ENCODE assay signal across 1 cellular context in the genomic region with DNA sequence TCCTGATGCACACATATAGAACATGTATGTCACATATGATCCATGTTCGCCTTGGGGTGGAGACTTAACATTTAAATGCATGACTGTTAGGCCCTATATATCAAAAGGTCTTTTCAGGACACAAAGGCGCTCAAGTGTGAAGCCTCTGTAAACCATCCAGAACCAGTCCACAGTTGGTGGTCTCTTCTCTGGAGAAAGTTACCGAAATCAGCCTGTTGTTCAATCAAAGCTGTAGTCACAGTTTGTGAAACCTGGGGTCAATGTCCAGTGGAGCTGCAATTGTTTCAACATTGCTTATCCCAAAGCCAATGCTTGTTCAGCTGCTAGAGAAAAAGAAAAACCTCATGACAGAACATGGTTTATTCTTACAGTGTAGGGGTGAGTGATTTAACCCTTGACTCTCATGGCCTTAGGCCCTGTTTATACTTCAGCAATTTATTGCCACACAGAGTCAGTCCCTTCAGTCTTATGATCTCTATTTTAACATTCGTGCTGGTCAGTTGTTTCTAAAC.
TF ChIP-seq lines count a peak whose summit lies in the region.

No MANE protein-coding gene starts in this region.

TF ChIP-seq in HepG2, 621 proteins besides CTCF, POLR2A, EP300 and RAD21 (continued from another document and continues in another):
- TF ChIP-seq FOXA1 (IDR thresholded peaks at IDR 0.05) (no peak), FOXA1 (CRISPR knock-in tag; IDR thresholded peaks at IDR 0.05) (peak; percentile 82), POLR2AphosphoS2 (IDR thresholded peaks at IDR 0.05; ENCODE audit: low read depth, low read length) (no peak), ZNF296 (CRISPR knock-in tag; conservative IDR thresholded peaks at IDR 0.05) (no peak), NFIB (CRISPR knock-in tag; IDR thresholded peaks at IDR 0.05; ENCODE audit: borderline replicate concordance) (no peak), XRCC5 (optimal IDR thresholded peaks at IDR 0.05; ENCODE audit: low read length) (peak; percentile 46), ZNF597 (CRISPR knock-in tag; IDR thresholded peaks at IDR 0.05) (no peak), PHF5A (CRISPR knock-in tag; IDR thresholded peaks at IDR 0.05; ENCODE audit: low read depth, unreplicated experiment) (peak; percentile 50), RFX3 (CRISPR knock-in tag; IDR thresholded peaks at IDR 0.05) (no peak), ZNF460 (CRISPR knock-in tag; IDR thresholded peaks at IDR 0.05; ENCODE audit: borderline replicate concordance) (no peak), RARG (CRISPR knock-in tag; IDR thresholded peaks at IDR 0.05; ENCODE audit: low read depth) (no peak), CBX2 (IDR thresholded peaks at IDR 0.05; ENCODE audit: low read depth, low read length) (no peak), CBX2 (CRISPR knock-in tag; IDR thresholded peaks at IDR 0.05; ENCODE audit: low read depth) (0 out of 2 replicates have a peak, but pooled peaks have one; percentile 45), GFI1 (CRISPR knock-in tag; IDR thresholded peaks at IDR 0.05; ENCODE audit: borderline replicate concordance) (peak; percentile 95), ZNF333 (CRISPR knock-in tag; IDR thresholded peaks at IDR 0.05; ENCODE audit: borderline replicate concordance) (no peak), ZNF224 (CRISPR knock-in tag; IDR thresholded peaks at IDR 0.05) (no peak), FIP1L1 (IDR thresholded peaks at IDR 0.05; ENCODE audit: borderline replicate concordance, insufficient read depth, low read depth, low read length) (no peak), ZNF292 (CRISPR knock-in tag; IDR thresholded peaks at IDR 0.05; ENCODE audit: borderline replicate concordance, low read depth) (peak; percentile 49; the same call in 1 of the 2 replicates), ZBTB21 (CRISPR knock-in tag; IDR thresholded peaks at IDR 0.05) (peak; percentile 35; the same call in 1 of the 2 replicates), ARNT (IDR thresholded peaks at IDR 0.05) (no peak), MED13 (CRISPR knock-in tag; IDR thresholded peaks at IDR 0.05) (no peak), TSC22D2 (CRISPR knock-in tag; IDR thresholded peaks at IDR 0.05; ENCODE audit: borderline replicate concordance) (peak; percentile 25; the same call in 1 of the 2 replicates), KLF12 (CRISPR knock-in tag; IDR thresholded peaks at IDR 0.05; ENCODE audit: borderline replicate concordance) (no peak), SIX1 (CRISPR knock-in tag; IDR thresholded peaks at IDR 0.05; ENCODE audit: borderline replicate concordance) (0 out of 2 replicates have a peak, but pooled peaks have one; percentile 49)
- TF ChIP-seq, protein P1, sequence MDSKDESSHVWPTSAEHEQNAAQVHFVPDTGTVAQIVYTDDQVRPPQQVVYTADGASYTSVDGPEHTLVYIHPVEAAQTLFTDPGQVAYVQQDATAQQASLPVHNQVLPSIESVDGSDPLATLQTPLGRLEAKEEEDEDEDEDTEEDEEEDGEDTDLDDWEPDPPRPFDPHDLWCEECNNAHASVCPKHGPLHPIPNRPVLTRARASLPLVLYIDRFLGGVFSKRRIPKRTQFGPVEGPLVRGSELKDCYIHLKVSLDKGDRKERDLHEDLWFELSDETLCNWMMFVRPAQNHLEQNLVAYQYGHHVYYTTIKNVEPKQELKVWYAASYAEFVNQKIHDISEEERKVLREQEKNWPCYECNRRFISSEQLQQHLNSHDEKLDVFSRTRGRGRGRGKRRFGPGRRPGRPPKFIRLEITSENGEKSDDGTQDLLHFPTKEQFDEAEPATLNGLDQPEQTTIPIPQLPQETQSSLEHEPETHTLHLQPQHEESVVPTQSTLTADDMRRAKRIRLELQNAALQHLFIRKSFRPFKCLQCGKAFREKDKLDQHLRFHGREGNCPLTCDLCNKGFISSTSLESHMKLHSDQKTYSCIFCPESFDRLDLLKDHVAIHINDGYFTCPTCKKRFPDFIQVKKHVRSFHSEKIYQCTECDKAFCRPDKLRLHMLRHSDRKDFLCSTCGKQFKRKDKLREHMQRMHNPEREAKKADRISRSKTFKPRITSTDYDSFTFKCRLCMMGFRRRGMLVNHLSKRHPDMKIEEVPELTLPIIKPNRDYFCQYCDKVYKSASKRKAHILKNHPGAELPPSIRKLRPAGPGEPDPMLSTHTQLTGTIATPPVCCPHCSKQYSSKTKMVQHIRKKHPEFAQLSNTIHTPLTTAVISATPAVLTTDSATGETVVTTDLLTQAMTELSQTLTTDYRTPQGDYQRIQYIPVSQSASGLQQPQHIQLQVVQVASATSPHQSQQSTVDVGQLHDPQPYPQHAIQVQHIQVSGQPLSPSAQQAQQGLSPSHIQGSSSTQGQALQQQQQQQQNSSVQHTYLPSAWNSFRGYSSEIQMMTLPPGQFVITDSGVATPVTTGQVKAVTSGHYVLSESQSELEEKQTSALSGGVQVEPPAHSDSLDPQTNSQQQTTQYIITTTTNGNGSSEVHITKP (CRISPR knock-in tag; IDR thresholded peaks at IDR 0.05; ENCODE audit: low read depth), result no peak
- TF ChIP-seq, protein P2, sequence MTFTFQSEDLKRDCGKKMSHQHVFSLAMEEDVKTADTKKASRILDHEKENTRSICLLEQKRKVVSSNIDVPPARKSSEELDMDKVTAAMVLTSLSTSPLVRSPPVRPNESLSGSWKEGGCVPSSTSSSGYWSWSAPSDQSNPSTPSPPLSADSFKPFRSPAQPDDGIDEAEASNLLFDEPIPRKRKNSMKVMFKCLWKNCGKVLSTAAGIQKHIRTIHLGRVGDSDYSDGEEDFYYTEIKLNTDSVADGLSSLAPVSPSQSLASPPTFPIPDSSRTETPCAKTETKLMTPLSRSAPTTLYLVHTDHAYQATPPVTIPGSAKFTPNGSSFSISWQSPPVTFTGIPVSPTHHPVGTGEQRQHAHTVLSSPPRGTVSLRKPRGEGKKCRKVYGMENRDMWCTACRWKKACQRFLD (CRISPR knock-in tag; IDR thresholded peaks at IDR 0.05; ENCODE audit: borderline replicate concordance), result no peak
- TF ChIP-seq, protein P3, sequence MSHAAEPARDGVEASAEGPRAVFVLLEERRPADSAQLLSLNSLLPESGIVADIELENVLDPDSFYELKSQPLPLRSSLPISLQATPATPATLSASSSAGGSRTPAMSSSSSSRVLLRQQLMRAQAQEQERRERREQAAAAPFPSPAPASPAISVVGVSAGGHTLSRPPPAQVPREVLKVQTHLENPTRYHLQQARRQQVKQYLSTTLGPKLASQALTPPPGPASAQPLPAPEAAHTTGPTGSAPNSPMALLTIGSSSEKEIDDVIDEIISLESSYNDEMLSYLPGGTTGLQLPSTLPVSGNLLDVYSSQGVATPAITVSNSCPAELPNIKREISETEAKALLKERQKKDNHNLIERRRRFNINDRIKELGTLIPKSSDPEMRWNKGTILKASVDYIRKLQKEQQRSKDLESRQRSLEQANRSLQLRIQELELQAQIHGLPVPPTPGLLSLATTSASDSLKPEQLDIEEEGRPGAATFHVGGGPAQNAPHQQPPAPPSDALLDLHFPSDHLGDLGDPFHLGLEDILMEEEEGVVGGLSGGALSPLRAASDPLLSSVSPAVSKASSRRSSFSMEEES (CRISPR knock-in tag; IDR thresholded peaks at IDR 0.05), result peak; percentile 69
- TF ChIP-seq, protein P4, sequence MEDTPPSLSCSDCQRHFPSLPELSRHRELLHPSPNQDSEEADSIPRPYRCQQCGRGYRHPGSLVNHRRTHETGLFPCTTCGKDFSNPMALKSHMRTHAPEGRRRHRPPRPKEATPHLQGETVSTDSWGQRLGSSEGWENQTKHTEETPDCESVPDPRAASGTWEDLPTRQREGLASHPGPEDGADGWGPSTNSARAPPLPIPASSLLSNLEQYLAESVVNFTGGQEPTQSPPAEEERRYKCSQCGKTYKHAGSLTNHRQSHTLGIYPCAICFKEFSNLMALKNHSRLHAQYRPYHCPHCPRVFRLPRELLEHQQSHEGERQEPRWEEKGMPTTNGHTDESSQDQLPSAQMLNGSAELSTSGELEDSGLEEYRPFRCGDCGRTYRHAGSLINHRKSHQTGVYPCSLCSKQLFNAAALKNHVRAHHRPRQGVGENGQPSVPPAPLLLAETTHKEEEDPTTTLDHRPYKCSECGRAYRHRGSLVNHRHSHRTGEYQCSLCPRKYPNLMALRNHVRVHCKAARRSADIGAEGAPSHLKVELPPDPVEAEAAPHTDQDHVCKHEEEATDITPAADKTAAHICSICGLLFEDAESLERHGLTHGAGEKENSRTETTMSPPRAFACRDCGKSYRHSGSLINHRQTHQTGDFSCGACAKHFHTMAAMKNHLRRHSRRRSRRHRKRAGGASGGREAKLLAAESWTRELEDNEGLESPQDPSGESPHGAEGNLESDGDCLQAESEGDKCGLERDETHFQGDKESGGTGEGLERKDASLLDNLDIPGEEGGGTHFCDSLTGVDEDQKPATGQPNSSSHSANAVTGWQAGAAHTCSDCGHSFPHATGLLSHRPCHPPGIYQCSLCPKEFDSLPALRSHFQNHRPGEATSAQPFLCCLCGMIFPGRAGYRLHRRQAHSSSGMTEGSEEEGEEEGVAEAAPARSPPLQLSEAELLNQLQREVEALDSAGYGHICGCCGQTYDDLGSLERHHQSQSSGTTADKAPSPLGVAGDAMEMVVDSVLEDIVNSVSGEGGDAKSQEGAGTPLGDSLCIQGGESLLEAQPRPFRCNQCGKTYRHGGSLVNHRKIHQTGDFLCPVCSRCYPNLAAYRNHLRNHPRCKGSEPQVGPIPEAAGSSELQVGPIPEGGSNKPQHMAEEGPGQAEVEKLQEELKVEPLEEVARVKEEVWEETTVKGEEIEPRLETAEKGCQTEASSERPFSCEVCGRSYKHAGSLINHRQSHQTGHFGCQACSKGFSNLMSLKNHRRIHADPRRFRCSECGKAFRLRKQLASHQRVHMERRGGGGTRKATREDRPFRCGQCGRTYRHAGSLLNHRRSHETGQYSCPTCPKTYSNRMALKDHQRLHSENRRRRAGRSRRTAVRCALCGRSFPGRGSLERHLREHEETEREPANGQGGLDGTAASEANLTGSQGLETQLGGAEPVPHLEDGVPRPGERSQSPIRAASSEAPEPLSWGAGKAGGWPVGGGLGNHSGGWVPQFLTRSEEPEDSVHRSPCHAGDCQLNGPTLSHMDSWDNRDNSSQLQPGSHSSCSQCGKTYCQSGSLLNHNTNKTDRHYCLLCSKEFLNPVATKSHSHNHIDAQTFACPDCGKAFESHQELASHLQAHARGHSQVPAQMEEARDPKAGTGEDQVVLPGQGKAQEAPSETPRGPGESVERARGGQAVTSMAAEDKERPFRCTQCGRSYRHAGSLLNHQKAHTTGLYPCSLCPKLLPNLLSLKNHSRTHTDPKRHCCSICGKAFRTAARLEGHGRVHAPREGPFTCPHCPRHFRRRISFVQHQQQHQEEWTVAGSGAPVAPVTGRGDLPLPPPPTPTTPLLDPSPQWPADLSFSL (CRISPR knock-in tag; IDR thresholded peaks at IDR 0.05), result peak; percentile 41; the same call in 1 of the 2 replicates
- TF ChIP-seq, protein P5, sequence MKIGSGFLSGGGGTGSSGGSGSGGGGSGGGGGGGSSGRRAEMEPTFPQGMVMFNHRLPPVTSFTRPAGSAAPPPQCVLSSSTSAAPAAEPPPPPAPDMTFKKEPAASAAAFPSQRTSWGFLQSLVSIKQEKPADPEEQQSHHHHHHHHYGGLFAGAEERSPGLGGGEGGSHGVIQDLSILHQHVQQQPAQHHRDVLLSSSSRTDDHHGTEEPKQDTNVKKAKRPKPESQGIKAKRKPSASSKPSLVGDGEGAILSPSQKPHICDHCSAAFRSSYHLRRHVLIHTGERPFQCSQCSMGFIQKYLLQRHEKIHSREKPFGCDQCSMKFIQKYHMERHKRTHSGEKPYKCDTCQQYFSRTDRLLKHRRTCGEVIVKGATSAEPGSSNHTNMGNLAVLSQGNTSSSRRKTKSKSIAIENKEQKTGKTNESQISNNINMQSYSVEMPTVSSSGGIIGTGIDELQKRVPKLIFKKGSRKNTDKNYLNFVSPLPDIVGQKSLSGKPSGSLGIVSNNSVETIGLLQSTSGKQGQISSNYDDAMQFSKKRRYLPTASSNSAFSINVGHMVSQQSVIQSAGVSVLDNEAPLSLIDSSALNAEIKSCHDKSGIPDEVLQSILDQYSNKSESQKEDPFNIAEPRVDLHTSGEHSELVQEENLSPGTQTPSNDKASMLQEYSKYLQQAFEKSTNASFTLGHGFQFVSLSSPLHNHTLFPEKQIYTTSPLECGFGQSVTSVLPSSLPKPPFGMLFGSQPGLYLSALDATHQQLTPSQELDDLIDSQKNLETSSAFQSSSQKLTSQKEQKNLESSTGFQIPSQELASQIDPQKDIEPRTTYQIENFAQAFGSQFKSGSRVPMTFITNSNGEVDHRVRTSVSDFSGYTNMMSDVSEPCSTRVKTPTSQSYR (CRISPR knock-in tag; IDR thresholded peaks at IDR 0.05; ENCODE audit: borderline replicate concordance), result peak; percentile 53
- TF ChIP-seq, protein P6, sequence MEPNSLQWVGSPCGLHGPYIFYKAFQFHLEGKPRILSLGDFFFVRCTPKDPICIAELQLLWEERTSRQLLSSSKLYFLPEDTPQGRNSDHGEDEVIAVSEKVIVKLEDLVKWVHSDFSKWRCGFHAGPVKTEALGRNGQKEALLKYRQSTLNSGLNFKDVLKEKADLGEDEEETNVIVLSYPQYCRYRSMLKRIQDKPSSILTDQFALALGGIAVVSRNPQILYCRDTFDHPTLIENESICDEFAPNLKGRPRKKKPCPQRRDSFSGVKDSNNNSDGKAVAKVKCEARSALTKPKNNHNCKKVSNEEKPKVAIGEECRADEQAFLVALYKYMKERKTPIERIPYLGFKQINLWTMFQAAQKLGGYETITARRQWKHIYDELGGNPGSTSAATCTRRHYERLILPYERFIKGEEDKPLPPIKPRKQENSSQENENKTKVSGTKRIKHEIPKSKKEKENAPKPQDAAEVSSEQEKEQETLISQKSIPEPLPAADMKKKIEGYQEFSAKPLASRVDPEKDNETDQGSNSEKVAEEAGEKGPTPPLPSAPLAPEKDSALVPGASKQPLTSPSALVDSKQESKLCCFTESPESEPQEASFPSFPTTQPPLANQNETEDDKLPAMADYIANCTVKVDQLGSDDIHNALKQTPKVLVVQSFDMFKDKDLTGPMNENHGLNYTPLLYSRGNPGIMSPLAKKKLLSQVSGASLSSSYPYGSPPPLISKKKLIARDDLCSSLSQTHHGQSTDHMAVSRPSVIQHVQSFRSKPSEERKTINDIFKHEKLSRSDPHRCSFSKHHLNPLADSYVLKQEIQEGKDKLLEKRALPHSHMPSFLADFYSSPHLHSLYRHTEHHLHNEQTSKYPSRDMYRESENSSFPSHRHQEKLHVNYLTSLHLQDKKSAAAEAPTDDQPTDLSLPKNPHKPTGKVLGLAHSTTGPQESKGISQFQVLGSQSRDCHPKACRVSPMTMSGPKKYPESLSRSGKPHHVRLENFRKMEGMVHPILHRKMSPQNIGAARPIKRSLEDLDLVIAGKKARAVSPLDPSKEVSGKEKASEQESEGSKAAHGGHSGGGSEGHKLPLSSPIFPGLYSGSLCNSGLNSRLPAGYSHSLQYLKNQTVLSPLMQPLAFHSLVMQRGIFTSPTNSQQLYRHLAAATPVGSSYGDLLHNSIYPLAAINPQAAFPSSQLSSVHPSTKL (CRISPR knock-in tag; IDR thresholded peaks at IDR 0.05), result peak; percentile 84
- TF ChIP-seq, protein P7, sequence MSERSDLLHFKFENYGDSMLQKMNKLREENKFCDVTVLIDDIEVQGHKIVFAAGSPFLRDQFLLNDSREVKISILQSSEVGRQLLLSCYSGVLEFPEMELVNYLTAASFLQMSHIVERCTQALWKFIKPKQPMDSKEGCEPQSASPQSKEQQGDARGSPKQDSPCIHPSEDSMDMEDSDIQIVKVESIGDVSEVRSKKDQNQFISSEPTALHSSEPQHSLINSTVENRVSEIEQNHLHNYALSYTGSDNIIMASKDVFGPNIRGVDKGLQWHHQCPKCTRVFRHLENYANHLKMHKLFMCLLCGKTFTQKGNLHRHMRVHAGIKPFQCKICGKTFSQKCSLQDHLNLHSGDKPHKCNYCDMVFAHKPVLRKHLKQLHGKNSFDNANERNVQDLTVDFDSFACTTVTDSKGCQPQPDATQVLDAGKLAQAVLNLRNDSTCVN (CRISPR knock-in tag; IDR thresholded peaks at IDR 0.05; ENCODE audit: borderline replicate concordance), result peak; percentile 93
